1 cellular context compared by ENCODE assay signal in the genomic region with DNA sequence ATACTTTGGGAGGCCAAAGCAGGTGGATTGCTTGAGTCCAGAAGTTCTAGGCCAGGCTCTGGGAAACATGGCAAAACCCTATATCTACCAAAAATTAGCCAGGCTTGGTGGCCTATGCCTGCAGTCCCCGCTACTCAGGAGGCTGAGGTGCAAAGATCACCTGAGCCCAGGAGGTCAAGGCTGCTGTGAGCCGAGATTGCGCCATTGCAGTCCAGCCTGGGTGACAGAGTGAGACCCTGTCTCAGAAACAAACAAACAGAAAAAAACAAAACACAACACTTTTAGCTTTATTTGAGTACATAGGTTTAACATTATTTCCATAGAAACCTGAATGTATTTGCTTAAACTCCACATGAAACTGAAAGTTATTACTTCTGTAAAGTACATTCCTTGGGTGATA.
TF ChIP-seq lines count a peak whose summit lies in the region.

No MANE protein-coding gene starts in this region.

TF ChIP-seq in HepG2, 621 proteins besides CTCF, POLR2A, EP300 and RAD21 (continued from another document and continues in another):
- TF ChIP-seq, protein P1, sequence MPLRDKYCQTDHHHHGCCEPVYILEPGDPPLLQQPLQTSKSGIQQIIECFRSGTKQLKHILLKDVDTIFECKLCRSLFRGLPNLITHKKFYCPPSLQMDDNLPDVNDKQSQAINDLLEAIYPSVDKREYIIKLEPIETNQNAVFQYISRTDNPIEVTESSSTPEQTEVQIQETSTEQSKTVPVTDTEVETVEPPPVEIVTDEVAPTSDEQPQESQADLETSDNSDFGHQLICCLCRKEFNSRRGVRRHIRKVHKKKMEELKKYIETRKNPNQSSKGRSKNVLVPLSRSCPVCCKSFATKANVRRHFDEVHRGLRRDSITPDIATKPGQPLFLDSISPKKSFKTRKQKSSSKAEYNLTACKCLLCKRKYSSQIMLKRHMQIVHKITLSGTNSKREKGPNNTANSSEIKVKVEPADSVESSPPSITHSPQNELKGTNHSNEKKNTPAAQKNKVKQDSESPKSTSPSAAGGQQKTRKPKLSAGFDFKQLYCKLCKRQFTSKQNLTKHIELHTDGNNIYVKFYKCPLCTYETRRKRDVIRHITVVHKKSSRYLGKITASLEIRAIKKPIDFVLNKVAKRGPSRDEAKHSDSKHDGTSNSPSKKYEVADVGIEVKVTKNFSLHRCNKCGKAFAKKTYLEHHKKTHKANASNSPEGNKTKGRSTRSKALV (CRISPR knock-in tag; IDR thresholded peaks at IDR 0.05): no peak
- TF ChIP-seq, protein P2, sequence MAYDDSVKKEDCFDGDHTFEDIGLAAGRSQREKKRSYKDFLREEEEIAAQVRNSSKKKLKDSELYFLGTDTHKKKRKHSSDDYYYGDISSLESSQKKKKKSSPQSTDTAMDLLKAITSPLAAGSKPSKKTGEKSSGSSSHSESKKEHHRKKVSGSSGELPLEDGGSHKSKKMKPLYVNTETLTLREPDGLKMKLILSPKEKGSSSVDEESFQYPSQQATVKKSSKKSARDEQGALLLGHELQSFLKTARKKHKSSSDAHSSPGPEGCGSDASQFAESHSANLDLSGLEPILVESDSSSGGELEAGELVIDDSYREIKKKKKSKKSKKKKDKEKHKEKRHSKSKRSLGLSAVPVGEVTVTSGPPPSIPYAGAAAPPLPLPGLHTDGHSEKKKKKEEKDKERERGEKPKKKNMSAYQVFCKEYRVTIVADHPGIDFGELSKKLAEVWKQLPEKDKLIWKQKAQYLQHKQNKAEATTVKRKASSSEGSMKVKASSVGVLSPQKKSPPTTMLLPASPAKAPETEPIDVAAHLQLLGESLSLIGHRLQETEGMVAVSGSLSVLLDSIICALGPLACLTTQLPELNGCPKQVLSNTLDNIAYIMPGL (CRISPR knock-in tag; IDR thresholded peaks at IDR 0.05; ENCODE audit: borderline replicate concordance in 1 of 2, low read depth in 1 of 2): no peak
- TF ChIP-seq REST (IDR thresholded peaks at IDR 0.05; ENCODE audit: borderline replicate concordance in 1 of 2, low read depth in 1 of 2, low read length in 2 of 2) (no peak), ZNF615 (CRISPR knock-in tag; IDR thresholded peaks at IDR 0.05; ENCODE audit: borderline replicate concordance) (no peak), PLRG1 (conservative IDR thresholded peaks at IDR 0.05) (no peak), HHEX (CRISPR knock-in tag; IDR thresholded peaks at IDR 0.05) (no peak), ATAD3A (CRISPR knock-in tag; IDR thresholded peaks at IDR 0.05) (no peak), ETV6 (CRISPR knock-in tag; conservative IDR thresholded peaks at IDR 0.05) (no peak), BRD4 (CRISPR knock-in tag; IDR thresholded peaks at IDR 0.05) (no peak), HMG20A (CRISPR knock-in tag; IDR thresholded peaks at IDR 0.05; ENCODE audit: borderline replicate concordance) (peak; percentile 32; the same call in 1 of the 2 replicates), ZNF263 (CRISPR knock-in tag; IDR thresholded peaks at IDR 0.05) (no peak), TFAP4 (IDR thresholded peaks at IDR 0.05; ENCODE audit: borderline replicate concordance, low read depth) (no peak), RARA (CRISPR knock-in tag; IDR thresholded peaks at IDR 0.05) (peak; percentile 87), ZBTB4 (CRISPR knock-in tag; IDR thresholded peaks at IDR 0.05; ENCODE audit: borderline replicate concordance) (no peak), NCOR1 (IDR thresholded peaks at IDR 0.05; ENCODE audit: borderline replicate concordance, low read length) (0 out of 2 replicates have a peak, but pooled peaks have one; percentile 41), ZNF567 (CRISPR knock-in tag; IDR thresholded peaks at IDR 0.05; ENCODE audit: borderline replicate concordance) (no peak), SIN3A (IDR thresholded peaks at IDR 0.05; ENCODE audit: borderline replicate concordance, low read depth, low read length) (no peak), NR2F1 (CRISPR knock-in tag; IDR thresholded peaks at IDR 0.05) (peak; percentile 86 to 91), DNMT1 (CRISPR knock-in tag; IDR thresholded peaks at IDR 0.05) (no peak), ZNF878 (CRISPR knock-in tag; IDR thresholded peaks at IDR 0.05) (0 out of 2 replicates have a peak, but pooled peaks have one; percentile 34), NFKBIZ (CRISPR knock-in tag; IDR thresholded peaks at IDR 0.05) (no peak), RCOR2 (CRISPR knock-in tag; IDR thresholded peaks at IDR 0.05) (no peak)
- TF ChIP-seq, protein P3, sequence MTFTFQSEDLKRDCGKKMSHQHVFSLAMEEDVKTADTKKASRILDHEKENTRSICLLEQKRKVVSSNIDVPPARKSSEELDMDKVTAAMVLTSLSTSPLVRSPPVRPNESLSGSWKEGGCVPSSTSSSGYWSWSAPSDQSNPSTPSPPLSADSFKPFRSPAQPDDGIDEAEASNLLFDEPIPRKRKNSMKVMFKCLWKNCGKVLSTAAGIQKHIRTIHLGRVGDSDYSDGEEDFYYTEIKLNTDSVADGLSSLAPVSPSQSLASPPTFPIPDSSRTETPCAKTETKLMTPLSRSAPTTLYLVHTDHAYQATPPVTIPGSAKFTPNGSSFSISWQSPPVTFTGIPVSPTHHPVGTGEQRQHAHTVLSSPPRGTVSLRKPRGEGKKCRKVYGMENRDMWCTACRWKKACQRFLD (CRISPR knock-in tag; IDR thresholded peaks at IDR 0.05; ENCODE audit: borderline replicate concordance): no peak
- TF ChIP-seq, protein P4, sequence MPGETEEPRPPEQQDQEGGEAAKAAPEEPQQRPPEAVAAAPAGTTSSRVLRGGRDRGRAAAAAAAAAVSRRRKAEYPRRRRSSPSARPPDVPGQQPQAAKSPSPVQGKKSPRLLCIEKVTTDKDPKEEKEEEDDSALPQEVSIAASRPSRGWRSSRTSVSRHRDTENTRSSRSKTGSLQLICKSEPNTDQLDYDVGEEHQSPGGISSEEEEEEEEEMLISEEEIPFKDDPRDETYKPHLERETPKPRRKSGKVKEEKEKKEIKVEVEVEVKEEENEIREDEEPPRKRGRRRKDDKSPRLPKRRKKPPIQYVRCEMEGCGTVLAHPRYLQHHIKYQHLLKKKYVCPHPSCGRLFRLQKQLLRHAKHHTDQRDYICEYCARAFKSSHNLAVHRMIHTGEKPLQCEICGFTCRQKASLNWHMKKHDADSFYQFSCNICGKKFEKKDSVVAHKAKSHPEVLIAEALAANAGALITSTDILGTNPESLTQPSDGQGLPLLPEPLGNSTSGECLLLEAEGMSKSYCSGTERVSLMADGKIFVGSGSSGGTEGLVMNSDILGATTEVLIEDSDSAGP (CRISPR knock-in tag; IDR thresholded peaks at IDR 0.05; ENCODE audit: borderline replicate concordance): no peak
- TF ChIP-seq, protein P5, sequence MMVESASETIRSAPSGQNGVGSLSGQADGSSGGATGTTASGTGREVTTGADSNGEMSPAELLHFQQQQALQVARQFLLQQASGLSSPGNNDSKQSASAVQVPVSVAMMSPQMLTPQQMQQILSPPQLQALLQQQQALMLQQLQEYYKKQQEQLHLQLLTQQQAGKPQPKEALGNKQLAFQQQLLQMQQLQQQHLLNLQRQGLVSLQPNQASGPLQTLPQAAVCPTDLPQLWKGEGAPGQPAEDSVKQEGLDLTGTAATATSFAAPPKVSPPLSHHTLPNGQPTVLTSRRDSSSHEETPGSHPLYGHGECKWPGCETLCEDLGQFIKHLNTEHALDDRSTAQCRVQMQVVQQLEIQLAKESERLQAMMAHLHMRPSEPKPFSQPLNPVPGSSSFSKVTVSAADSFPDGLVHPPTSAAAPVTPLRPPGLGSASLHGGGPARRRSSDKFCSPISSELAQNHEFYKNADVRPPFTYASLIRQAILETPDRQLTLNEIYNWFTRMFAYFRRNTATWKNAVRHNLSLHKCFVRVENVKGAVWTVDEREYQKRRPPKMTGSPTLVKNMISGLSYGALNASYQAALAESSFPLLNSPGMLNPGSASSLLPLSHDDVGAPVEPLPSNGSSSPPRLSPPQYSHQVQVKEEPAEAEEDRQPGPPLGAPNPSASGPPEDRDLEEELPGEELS (CRISPR knock-in tag; IDR thresholded peaks at IDR 0.05): peak; percentile 72
- TF ChIP-seq, protein P6, sequence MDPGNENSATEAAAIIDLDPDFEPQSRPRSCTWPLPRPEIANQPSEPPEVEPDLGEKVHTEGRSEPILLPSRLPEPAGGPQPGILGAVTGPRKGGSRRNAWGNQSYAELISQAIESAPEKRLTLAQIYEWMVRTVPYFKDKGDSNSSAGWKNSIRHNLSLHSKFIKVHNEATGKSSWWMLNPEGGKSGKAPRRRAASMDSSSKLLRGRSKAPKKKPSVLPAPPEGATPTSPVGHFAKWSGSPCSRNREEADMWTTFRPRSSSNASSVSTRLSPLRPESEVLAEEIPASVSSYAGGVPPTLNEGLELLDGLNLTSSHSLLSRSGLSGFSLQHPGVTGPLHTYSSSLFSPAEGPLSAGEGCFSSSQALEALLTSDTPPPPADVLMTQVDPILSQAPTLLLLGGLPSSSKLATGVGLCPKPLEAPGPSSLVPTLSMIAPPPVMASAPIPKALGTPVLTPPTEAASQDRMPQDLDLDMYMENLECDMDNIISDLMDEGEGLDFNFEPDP (CRISPR knock-in tag; conservative IDR thresholded peaks at IDR 0.05): no peak
- TF ChIP-seq, protein P7, sequence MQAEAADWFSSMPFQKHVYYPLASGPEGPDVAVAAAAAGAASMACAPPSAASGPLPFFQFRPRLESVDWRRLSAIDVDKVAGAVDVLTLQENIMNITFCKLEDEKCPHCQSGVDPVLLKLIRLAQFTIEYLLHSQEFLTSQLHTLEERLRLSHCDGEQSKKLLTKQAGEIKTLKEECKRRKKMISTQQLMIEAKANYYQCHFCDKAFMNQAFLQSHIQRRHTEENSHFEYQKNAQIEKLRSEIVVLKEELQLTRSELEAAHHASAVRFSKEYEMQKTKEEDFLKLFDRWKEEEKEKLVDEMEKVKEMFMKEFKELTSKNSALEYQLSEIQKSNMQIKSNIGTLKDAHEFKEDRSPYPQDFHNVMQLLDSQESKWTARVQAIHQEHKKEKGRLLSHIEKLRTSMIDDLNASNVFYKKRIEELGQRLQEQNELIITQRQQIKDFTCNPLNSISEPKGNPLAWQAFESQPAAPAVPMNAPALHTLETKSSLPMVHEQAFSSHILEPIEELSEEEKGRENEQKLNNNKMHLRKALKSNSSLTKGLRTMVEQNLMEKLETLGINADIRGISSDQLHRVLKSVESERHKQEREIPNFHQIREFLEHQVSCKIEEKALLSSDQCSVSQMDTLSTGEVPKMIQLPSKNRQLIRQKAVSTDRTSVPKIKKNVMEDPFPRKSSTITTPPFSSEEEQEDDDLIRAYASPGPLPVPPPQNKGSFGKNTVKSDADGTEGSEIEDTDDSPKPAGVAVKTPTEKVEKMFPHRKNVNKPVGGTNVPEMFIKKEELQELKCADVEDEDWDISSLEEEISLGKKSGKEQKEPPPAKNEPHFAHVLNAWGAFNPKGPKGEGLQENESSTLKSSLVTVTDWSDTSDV (CRISPR knock-in tag; IDR thresholded peaks at IDR 0.05): no peak
- TF ChIP-seq, protein P8, sequence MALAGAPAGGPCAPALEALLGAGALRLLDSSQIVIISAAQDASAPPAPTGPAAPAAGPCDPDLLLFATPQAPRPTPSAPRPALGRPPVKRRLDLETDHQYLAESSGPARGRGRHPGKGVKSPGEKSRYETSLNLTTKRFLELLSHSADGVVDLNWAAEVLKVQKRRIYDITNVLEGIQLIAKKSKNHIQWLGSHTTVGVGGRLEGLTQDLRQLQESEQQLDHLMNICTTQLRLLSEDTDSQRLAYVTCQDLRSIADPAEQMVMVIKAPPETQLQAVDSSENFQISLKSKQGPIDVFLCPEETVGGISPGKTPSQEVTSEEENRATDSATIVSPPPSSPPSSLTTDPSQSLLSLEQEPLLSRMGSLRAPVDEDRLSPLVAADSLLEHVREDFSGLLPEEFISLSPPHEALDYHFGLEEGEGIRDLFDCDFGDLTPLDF (CRISPR knock-in tag; IDR thresholded peaks at IDR 0.05): no peak
